In genomic region chr1:19463204-19463803, GRCh38 we compare ENCODE assay signal across 8 cellular contexts. TPM values are rescaled to one million over a fixed set of nuclear protein-coding genes. Genes with fewer than 3 reads are reported as not detected.
DNase-seq lines count a peak whose midpoint lies in the region; TF ChIP-seq lines count a peak whose summit lies in the region.

No MANE protein-coding gene starts in this region.

- H3K27me3 Mint-ChIP-seq in chondrocyte (ENCODE audit: low read depth) (no peaks in the 10 kb centered on the region), MCF 10A (ENCODE audit: insufficient read depth, unreplicated experiment) (no peaks in the 10 kb centered on the region)

- 43 to 47% methylated on average over 4 of the region's 4 CpGs for WGBS in testis, 2 donors

- peak overlapping the region; percentile 37 for H3K4me2 ChIP-seq in Karpas-422 (ENCODE audit: low read depth, low read length, poor library complexity, severe bottlenecking)

- H3K79me2 ChIP-seq in Karpas-422 (ENCODE audit: low read length), result peaks cover 95% of the 10 kb centered on the region

- H3K9me3 ChIP-seq in Karpas-422 (ENCODE audit: low read length) (no peaks in the 10 kb centered on the region), testis (no peaks in the 10 kb centered on the region)

- peaks cover 19% of the 10 kb centered on the region for H3K4me1 ChIP-seq in Karpas-422 (ENCODE audit: low read length)
- H3K4me1 ChIP-seq in testis, result peaks cover 30% of the 10 kb centered on the region

- POLR2A ChIA-PET in MCF 10A (lab: Yijun Ruan, JAX), result interaction anchor here (0.9 kb wide), 1 partner anchor 20 kb away, joined by 3 read pairs; no protein-coding TSS in a partner anchor

- H3K27ac Mint-ChIP-seq in chondrocyte (ENCODE audit: unreplicated experiment), result peak overlapping the region; percentile 10
- H3K27ac Mint-ChIP-seq in MCF 10A (ENCODE audit: low read depth, unreplicated experiment), result no peak overlapping the region

- BruUV-seq in MCF 10A (replicated peaks; lab: Mats Ljungman, UMichigan), result no TSS peak

- H3K36me3 ChIP-seq in Karpas-422 (ENCODE audit: insufficient read depth, low read length) (no peaks in the 10 kb centered on the region), testis (ENCODE audit: low read depth, missing control alignments) (no peaks in the 10 kb centered on the region)

- H3K9me3 Mint-ChIP-seq in chondrocyte (ENCODE audit: low read depth) (no peaks in the 10 kb centered on the region), MCF 10A (ENCODE audit: unreplicated experiment) (no peaks in the 10 kb centered on the region)

- CTCF ChIA-PET in MCF 10A (lab: Yijun Ruan, JAX), result interaction anchor here (0.6 to 2.7 kb wide), 4 partner anchors 23 to 198 kb away, joined by 3 to 12 read pairs (median 3); no protein-coding TSS in a partner anchor

- peaks cover 41% of the 10 kb centered on the region for H4K20me1 ChIP-seq in Karpas-422 (ENCODE audit: insufficient read depth, low read depth, low read length)

- H3K9me2 ChIP-seq in Karpas-422 (replicated peaks; ENCODE audit: insufficient read depth, low read length), result no peaks in the 10 kb centered on the region

- H3K4me1 Mint-ChIP-seq in chondrocyte (ENCODE audit: low read depth), result peaks cover 53% of the 10 kb centered on the region
- peaks cover 12% of the 10 kb centered on the region for H3K4me1 Mint-ChIP-seq in MCF 10A (ENCODE audit: insufficient read depth, unreplicated experiment)

- peak; percentile 52 for DNase-seq in activated naive CD4-positive, alpha-beta T cell treated with Interleukin-2 at 50 U/mL for 16 hours
- no peak for DNase-seq in activated naive CD4-positive, alpha-beta T cell treated with anti-CD3 and anti-CD28 coated beads, Interleukin-2, amount 50 U/mL, for 16 hours
- no peak for DNase-seq in Karpas-422
- DNase-seq in chondrocyte (ENCODE audit: low spot score), result no peak
- peak; percentile 48 for DNase-seq in testis
- no peak for DNase-seq in NCI-H2196 (lab: John Stamatoyannopoulos, UW; ENCODE audit: unreplicated experiment)
- no peak for DNase-seq in MCF 10A (ENCODE audit: unreplicated experiment)
- DNase-seq in NCI-H1105 treated with DMSO at 0.1 percent for 48 hours (lab: John Stamatoyannopoulos, UW), result no peak

- intact Hi-C loops in testis (cut with DNase I; ENCODE audit: low total_unique reads), result no loop called here
- intact Hi-C loops in MCF 10A (cut with micrococcal nuclease), result no loop called here

- H3K4me3 ChIP-seq in Karpas-422 (ENCODE audit: low read length) (no peak overlapping the region), testis (no peak overlapping the region)

- TF ChIP-seq CTCF in chondrocyte (IDR thresholded peaks at IDR 0.05), result no peak
- no peak for TF ChIP-seq CTCF in testis (IDR thresholded peaks at IDR 0.05)
- no peak for TF ChIP-seq CTCF in MCF 10A (IDR thresholded peaks at IDR 0.05; ENCODE audit: unreplicated experiment)

- H3K36me3 Mint-ChIP-seq in chondrocyte (ENCODE audit: low read depth) (no peaks in the 10 kb centered on the region), MCF 10A (ENCODE audit: insufficient read depth, unreplicated experiment) (peaks cover 15% of the 10 kb centered on the region)

- H2AFZ ChIP-seq in Karpas-422 (ENCODE audit: low read length), result no peak overlapping the region

- no peak for TF ChIP-seq POLR2A in testis (IDR thresholded peaks at IDR 0.05)

- H3K27ac ChIP-seq in Karpas-422 (ENCODE audit: low read length) (peak overlapping the region; percentile 20; the same call in 1 of the 2 replicates), testis (peak overlapping the region in 1 of 2 donors; percentile 27)

- no peak overlapping the region for H3K9ac ChIP-seq in Karpas-422 (ENCODE audit: low read length)

- H3K27me3 ChIP-seq in Karpas-422 (ENCODE audit: low read length) (no peaks in the 10 kb centered on the region), testis (no peaks in the 10 kb centered on the region)

- H3K4me3 Mint-ChIP-seq in chondrocyte (ENCODE audit: unreplicated experiment) (no peak overlapping the region), MCF 10A (ENCODE audit: unreplicated experiment) (no peak overlapping the region)

RNA-seq across cellular contexts. Expression of gene CAPZB, which starts 22.0 kb away (rescaled TPM):
- total RNA-seq in Karpas-422 (2014; rRNA removed; shearing (Covaris generic); ENCODE audit: low replicate concordance), result 55.5 and 72.9 TPM in 2 replicates
- 285 to 353 TPM (median 352 TPM) in 3 replicates for total RNA-seq in chondrocyte
- 100 to 1,000 TPM; 147 to 207 TPM for total RNA-seq in testis
- 502 TPM for polyA plus RNA-seq in testis (ENCODE audit: insufficient read depth, low read depth, low replicate concordance)
- 252 and 259 TPM in 2 replicates for total RNA-seq in MCF 10A (2022)

Comparison
In these comparisons a context has a peak if more than half of its experiments do, and no peak if none do; other contexts are left out.
1. DNase-seq: peak in activated naive CD4-positive, alpha-beta T cell treated with Interleukin-2 at 50 U/mL for 16 hours (single experiment) and testis (single experiment); none in activated naive CD4-positive, alpha-beta T cell treated with anti-CD3 and anti-CD28 coated beads, Interleukin-2, amount 50 U/mL, for 16 hours (single experiment), Karpas-422 (single experiment), chondrocyte (single experiment), NCI-H2196 (single experiment), MCF 10A (single experiment) and NCI-H1105 treated with DMSO at 0.1 percent for 48 hours (single experiment).